Comparison of ENCODE assay signal across 9 cellular contexts in genomic region chr3:54146383-54147239, GRCh38. TPM values are rescaled to one million over a fixed set of nuclear protein-coding genes. Genes with fewer than 3 reads are reported as not detected.
DNase-seq lines count a peak whose midpoint lies in the region; ATAC-seq and TF ChIP-seq lines count a peak whose summit lies in the region.
"Had no signal": no experiment of that assay in that cellular context is flagged by ENCODE, and none has a peak within 500 bp of the region (broad histone marks: within the 10 kb centered on the region; RNA-seq: fewer than 3 reads in every experiment).

No MANE protein-coding gene starts in this region.

- H3K9me3 ChIP-seq in colonic mucosa (no peaks in the 10 kb centered on the region), mucosa of descending colon (no peaks in the 10 kb centered on the region)

- no peaks in the 10 kb centered on the region for H3K4me1 ChIP-seq in colonic mucosa
- no peaks in the 10 kb centered on the region for H3K4me1 ChIP-seq in mucosa of descending colon (ENCODE audit: low read depth)

- H3K27me3 ChIP-seq in colonic mucosa = no peaks in the 10 kb centered on the region

- H3K36me3 ChIP-seq in colonic mucosa (no peaks in the 10 kb centered on the region), mucosa of descending colon (ENCODE audit: low read depth) (no peaks in the 10 kb centered on the region)

- H3K36me3 Mint-ChIP-seq in activated T-cell treated with anti-CD3 and anti-CD28 coated beads, Interleukin-2, amount 50 U/mL, for 72 hours (ENCODE audit: insufficient read depth in 2 of 2) = no peaks in the 10 kb centered on the region
- H3K36me3 Mint-ChIP-seq: naive B cell had no signal

- H3K4me3 Mint-ChIP-seq in activated T-cell treated with anti-CD3 and anti-CD28 coated beads, Interleukin-2, amount 50 U/mL, for 72 hours = no peak overlapping the region

- DNase-seq in activated T-cell treated with anti-CD3 and anti-CD28 coated beads, Interleukin-2, amount 50 U/mL, for 72 hours = peak; percentile 4 to 6
- DNase-seq in activated T-cell treated with anti-CD3 and anti-CD28 coated beads, Interleukin-2, amount 50 U/mL, for 1 hour = no peak
- DNase-seq in NCI-H510A treated with DMSO at 0.1 percent for 48 hours (lab: John Stamatoyannopoulos, UW) (peak; percentile 9), colonic mucosa (peak; percentile 37), mucosa of descending colon (peak in 2 of 3 donors; percentile 63 to 71)
- no peak for DNase-seq in activated CD4-positive, alpha-beta T cell treated with anti-CD3 and anti-CD28 coated beads, Interleukin-2, amount 50 U/mL, for 1 hour
- DNase-seq: naive B cell had no signal

- TF ChIP-seq CTCF in colonic mucosa (IDR thresholded peaks at IDR 0.05) (peak; percentile 51), mucosa of descending colon (IDR thresholded peaks at IDR 0.05) (peak; percentile 47)

- H3K9ac ChIP-seq in colonic mucosa (ENCODE audit: low read depth in 2 of 2, low read length in 2 of 2) = no peak overlapping the region

- H3K4me3 ChIP-seq in colonic mucosa (no peak overlapping the region), mucosa of descending colon (no peak overlapping the region)

- no peak for ATAC-seq in activated T-cell treated with anti-CD3 and anti-CD28 coated beads, Interleukin-2, amount 50 U/mL, for 72 hours (replicated peaks in 1 of 2)
- ATAC-seq in mucosa of descending colon (peak; percentile 82), HG03354 (IDR thresholded peaks at IDR 0.05; ENCODE audit: poor library complexity, severe bottlenecking, unreplicated experiment) (no peak), GM21737 (IDR thresholded peaks at IDR 0.05; ENCODE audit: unreplicated experiment) (no peak)

- H3K27ac Mint-ChIP-seq in activated T-cell treated with anti-CD3 and anti-CD28 coated beads, Interleukin-2, amount 50 U/mL, for 72 hours = no peak overlapping the region

- H3K4me1 Mint-ChIP-seq in activated T-cell treated with anti-CD3 and anti-CD28 coated beads, Interleukin-2, amount 50 U/mL, for 72 hours (ENCODE audit: low read depth) = no peaks in the 10 kb centered on the region
- H3K4me1 Mint-ChIP-seq: naive B cell had no signal

- intact Hi-C loops in colonic mucosa (cut with DNase I) (loop anchor here (2.0 to 10.0 kb wide), 2 partner anchors 212 to 228 kb away; no protein-coding TSS in a partner anchor), mucosa of descending colon (cut with DNase I, micrococcal nuclease) (loop anchor here in 1 of 2 donors (10.0 kb wide), 1 partner anchor 228 kb away; no protein-coding TSS in a partner anchor)

- peaks cover 0 to 1% of the 10 kb centered on the region in 2 donors for H3K9me3 Mint-ChIP-seq in activated T-cell treated with anti-CD3 and anti-CD28 coated beads, Interleukin-2, amount 50 U/mL, for 72 hours

- no peaks in the 10 kb centered on the region for H3K27me3 Mint-ChIP-seq in activated T-cell treated with anti-CD3 and anti-CD28 coated beads, Interleukin-2, amount 50 U/mL, for 72 hours (ENCODE audit: low read depth)

- H3K27ac ChIP-seq in colonic mucosa = no peak overlapping the region

RNA-seq across cellular contexts. Expression of gene CACNA2D3, which starts 24.3 kb away (rescaled TPM):
- not detected for total RNA-seq in activated T-cell treated with anti-CD3 and anti-CD28 coated beads, Interleukin-2, amount 50 U/mL, for 72 hours
- under 1 TPM; 0.42 to 0.98 TPM for total RNA-seq in colonic mucosa
- 1 to 10 TPM in 1 of 3 donors, under 1 TPM in 2; 0.34 to 3.5 (median 0.55) TPM for total RNA-seq in mucosa of descending colon

Comparison
In these comparisons a context has a peak if more than half of its experiments do, and no peak if none do; other contexts are left out.
1. DNase-seq: peak in activated T-cell treated with anti-CD3 and anti-CD28 coated beads, Interleukin-2, amount 50 U/mL, for 72 hours (2 of 2), NCI-H510A treated with DMSO at 0.1 percent for 48 hours (single experiment), colonic mucosa (single experiment) and mucosa of descending colon (2 of 3); none in activated T-cell treated with anti-CD3 and anti-CD28 coated beads, Interleukin-2, amount 50 U/mL, for 1 hour (single experiment) and activated CD4-positive, alpha-beta T cell treated with anti-CD3 and anti-CD28 coated beads, Interleukin-2, amount 50 U/mL, for 1 hour (single experiment).